ENCODE assay signal across 8 cellular contexts in genomic region chr7:107167483-107168232, GRCh38. TPM values are rescaled to one million over a fixed set of nuclear protein-coding genes. Genes with fewer than 3 reads are reported as not detected.
A peak's percentile ranks its signal among the peaks of the same experiment; 100 is the strongest.
DNase-seq lines count a peak whose midpoint lies in the region; FAIRE-seq and TF ChIP-seq lines count a peak whose summit lies in the region.

No MANE protein-coding gene starts in this region.

- H3K36me3 Mint-ChIP-seq in T-helper 1 cell treated with Interleukin-12 subunit alpha and Interleukin-12 subunit beta and Interleukin-4 antibody, amounts not matched to agents 30 μg/mL and 1 μg/mL, for 36 hours (ENCODE audit: low read depth), result peaks cover 2% of the 10 kb centered on the region

- intact Hi-C loops in kidney (cut with DNase I), result no loop called here

- peak overlapping the region; percentile 98 for H3K4me3 Mint-ChIP-seq in T-helper 1 cell treated with Interleukin-12 subunit alpha and Interleukin-12 subunit beta and Interleukin-4 antibody, amounts not matched to agents 30 μg/mL and 1 μg/mL, for 36 hours

- peak; percentile 19 for DNase-seq in NCI-H1436 (lab: John Stamatoyannopoulos, UW)
- DNase-seq in NCI-H1436 treated with DMSO at 0.1 percent for 48 hours (lab: John Stamatoyannopoulos, UW), result no peak
- peak; percentile 20 for DNase-seq in NCI-H128 (lab: John Stamatoyannopoulos, UW; ENCODE audit: unreplicated experiment)
- peak; percentile 34 for DNase-seq in cerebellum (ENCODE audit: low spot score)
- no peak for DNase-seq in kidney
- DNase-seq in stimulated activated CD4-positive, alpha-beta T cell treated with anti-CD3 and anti-CD28 coated beads, Interleukin-1b, Interleukin-23, amount 100 ng/mL, for 24 hours (ENCODE audit: low read depth in 4 of 4, low spot score in 1 of 4), result peak; percentile 28 to 42 (median 38)
- DNase-seq in GM19240 (ENCODE audit: insufficient read length, low spot score), result no peak

- peak; percentile 11 for TF ChIP-seq CTCF in kidney (IDR thresholded peaks at IDR 0.05; ENCODE audit: borderline replicate concordance, extremely low read depth, insufficient read depth)

- peaks cover 21% of the 10 kb centered on the region for H3K4me1 Mint-ChIP-seq in T-helper 1 cell treated with Interleukin-12 subunit alpha and Interleukin-12 subunit beta and Interleukin-4 antibody, amounts not matched to agents 30 μg/mL and 1 μg/mL, for 36 hours (ENCODE audit: low read depth)

- peaks cover 0 to 3% of the 10 kb centered on the region in 2 donors for H3K4me1 ChIP-seq in kidney (ENCODE audit: control insufficient read depth in 1 of 2, insufficient read depth in 1 of 2, low read depth in 1 of 2, low read length in 2 of 2)

- H3K27ac Mint-ChIP-seq in T-helper 1 cell treated with Interleukin-12 subunit alpha and Interleukin-12 subunit beta and Interleukin-4 antibody, amounts not matched to agents 30 μg/mL and 1 μg/mL, for 36 hours, result peak overlapping the region; percentile 99

- peaks cover 25% of the 10 kb centered on the region for H3K27me3 Mint-ChIP-seq in T-helper 1 cell treated with Interleukin-12 subunit alpha and Interleukin-12 subunit beta and Interleukin-4 antibody, amounts not matched to agents 30 μg/mL and 1 μg/mL, for 36 hours (ENCODE audit: low read depth)

- peak overlapping the region; percentile 69 to 91 for H3K4me3 ChIP-seq in kidney (ENCODE audit: low read length in 2 of 2)

- H3K9ac ChIP-seq in kidney (ENCODE audit: low read length in 2 of 2), result peak overlapping the region; percentile 67 to 83

- no peaks in the 10 kb centered on the region for H3K9me3 ChIP-seq in kidney (ENCODE audit: control insufficient read depth in 1 of 2, low read length in 2 of 2)

- H3K9me3 Mint-ChIP-seq in T-helper 1 cell treated with Interleukin-12 subunit alpha and Interleukin-12 subunit beta and Interleukin-4 antibody, amounts not matched to agents 30 μg/mL and 1 μg/mL, for 36 hours, result no peaks in the 10 kb centered on the region

- peak overlapping the region; percentile 94 to 99 for H3K27ac ChIP-seq in kidney (ENCODE audit: low read depth in 2 of 2, low read length in 2 of 2)

- FAIRE-seq in kidney (lab: Jason Lieb, UNC), result no peak

- no peaks in the 10 kb centered on the region for H3K36me3 ChIP-seq in kidney (ENCODE audit: control insufficient read depth in 1 of 2, insufficient read depth in 2 of 2, low read length in 2 of 2)

RNA-seq across cellular contexts. Expression of gene HBP1, which starts 1.1 kb away (rescaled TPM):
- total RNA-seq in cerebellum (79.4 TPM), kidney (64.4 TPM)
- polyA plus RNA-seq in kidney (ENCODE audit: insufficient read depth, low read depth, low replicate concordance), result 29.3 TPM

Comparison
In these comparisons a context has a peak if more than half of its experiments do, and no peak if none do; other contexts are left out.
1. DNase-seq: peak in NCI-H1436 (single experiment), NCI-H128 (single experiment), cerebellum (single experiment) and stimulated activated CD4-positive, alpha-beta T cell treated with anti-CD3 and anti-CD28 coated beads, Interleukin-1b, Interleukin-23, amount 100 ng/mL, for 24 hours (4 of 4); none in NCI-H1436 treated with DMSO at 0.1 percent for 48 hours (single experiment), kidney (single experiment) and GM19240 (single experiment).